Comparison of ENCODE assay signal across 1 cellular context in the genomic region with DNA sequence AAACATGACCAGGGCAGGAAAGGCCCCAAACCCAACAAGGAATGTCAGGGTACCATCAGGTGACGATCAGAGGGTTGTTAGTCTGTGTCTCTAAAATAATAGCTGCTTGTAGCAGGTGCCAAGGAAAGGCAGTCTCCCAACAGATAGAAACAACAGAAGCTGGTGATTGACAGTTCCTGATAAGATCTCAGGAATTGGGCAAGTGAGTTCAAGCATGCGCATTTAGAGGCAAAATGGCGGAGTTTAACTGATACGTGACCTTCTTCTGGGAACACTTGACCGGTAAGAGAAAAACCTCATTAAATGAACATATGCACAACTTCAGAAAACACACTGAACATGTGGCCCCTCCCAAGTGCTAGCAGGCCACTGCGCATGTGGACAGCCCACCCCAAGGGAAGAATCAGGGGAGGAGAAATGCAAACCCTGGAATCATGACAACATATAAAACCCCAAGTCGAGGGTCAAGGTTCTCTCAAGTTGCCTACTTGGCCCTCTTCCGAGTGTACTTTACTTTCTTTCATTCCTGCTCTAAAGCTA.
TF ChIP-seq lines count a peak whose summit lies in the region.

No MANE protein-coding gene starts in this region.

TF ChIP-seq in K562, 482 proteins besides CTCF, POLR2A, EP300 and RAD21 (continued from another document and continues in another):
- TF ChIP-seq, protein P1, sequence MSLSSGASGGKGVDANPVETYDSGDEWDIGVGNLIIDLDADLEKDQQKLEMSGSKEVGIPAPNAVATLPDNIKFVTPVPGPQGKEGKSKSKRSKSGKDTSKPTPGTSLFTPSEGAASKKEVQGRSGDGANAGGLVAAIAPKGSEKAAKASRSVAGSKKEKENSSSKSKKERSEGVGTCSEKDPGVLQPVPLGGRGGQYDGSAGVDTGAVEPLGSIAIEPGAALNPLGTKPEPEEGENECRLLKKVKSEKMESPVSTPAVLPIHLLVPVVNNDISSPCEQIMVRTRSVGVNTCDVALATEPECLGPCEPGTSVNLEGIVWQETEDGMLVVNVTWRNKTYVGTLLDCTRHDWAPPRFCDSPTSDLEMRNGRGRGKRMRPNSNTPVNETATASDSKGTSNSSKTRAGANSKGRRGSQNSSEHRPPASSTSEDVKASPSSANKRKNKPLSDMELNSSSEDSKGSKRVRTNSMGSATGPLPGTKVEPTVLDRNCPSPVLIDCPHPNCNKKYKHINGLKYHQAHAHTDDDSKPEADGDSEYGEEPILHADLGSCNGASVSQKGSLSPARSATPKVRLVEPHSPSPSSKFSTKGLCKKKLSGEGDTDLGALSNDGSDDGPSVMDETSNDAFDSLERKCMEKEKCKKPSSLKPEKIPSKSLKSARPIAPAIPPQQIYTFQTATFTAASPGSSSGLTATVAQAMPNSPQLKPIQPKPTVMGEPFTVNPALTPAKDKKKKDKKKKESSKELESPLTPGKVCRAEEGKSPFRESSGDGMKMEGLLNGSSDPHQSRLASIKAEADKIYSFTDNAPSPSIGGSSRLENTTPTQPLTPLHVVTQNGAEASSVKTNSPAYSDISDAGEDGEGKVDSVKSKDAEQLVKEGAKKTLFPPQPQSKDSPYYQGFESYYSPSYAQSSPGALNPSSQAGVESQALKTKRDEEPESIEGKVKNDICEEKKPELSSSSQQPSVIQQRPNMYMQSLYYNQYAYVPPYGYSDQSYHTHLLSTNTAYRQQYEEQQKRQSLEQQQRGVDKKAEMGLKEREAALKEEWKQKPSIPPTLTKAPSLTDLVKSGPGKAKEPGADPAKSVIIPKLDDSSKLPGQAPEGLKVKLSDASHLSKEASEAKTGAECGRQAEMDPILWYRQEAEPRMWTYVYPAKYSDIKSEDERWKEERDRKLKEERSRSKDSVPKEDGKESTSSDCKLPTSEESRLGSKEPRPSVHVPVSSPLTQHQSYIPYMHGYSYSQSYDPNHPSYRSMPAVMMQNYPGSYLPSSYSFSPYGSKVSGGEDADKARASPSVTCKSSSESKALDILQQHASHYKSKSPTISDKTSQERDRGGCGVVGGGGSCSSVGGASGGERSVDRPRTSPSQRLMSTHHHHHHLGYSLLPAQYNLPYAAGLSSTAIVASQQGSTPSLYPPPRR (CRISPR knock-in tag; IDR thresholded peaks at IDR 0.05; ENCODE audit: borderline replicate concordance), result no peak
- no peak for TF ChIP-seq KHSRP (IDR thresholded peaks at IDR 0.05)
- no peak for TF ChIP-seq SAFB (IDR thresholded peaks at IDR 0.05; ENCODE audit: borderline replicate concordance, low read depth, low read length)
- no peak for TF ChIP-seq PTRF (tag; IDR thresholded peaks at IDR 0.05)
- TF ChIP-seq JUND (IDR thresholded peaks at IDR 0.05; ENCODE audit: borderline replicate concordance, low read depth, low read length), result no peak
- no peak for TF ChIP-seq JUND (tag; IDR thresholded peaks at IDR 0.05; ENCODE audit: borderline replicate concordance, low read depth, low read length)
- TF ChIP-seq BCL6 (CRISPR knock-in tag; IDR thresholded peaks at IDR 0.05), result no peak
- TF ChIP-seq MED1 (CRISPR knock-in tag; IDR thresholded peaks at IDR 0.05; ENCODE audit: borderline replicate concordance), result no peak
- TF ChIP-seq SOX6 (IDR thresholded peaks at IDR 0.05), result 0 out of 2 replicates have a peak, but pooled peaks have one; percentile 39
- TF ChIP-seq, protein P2, sequence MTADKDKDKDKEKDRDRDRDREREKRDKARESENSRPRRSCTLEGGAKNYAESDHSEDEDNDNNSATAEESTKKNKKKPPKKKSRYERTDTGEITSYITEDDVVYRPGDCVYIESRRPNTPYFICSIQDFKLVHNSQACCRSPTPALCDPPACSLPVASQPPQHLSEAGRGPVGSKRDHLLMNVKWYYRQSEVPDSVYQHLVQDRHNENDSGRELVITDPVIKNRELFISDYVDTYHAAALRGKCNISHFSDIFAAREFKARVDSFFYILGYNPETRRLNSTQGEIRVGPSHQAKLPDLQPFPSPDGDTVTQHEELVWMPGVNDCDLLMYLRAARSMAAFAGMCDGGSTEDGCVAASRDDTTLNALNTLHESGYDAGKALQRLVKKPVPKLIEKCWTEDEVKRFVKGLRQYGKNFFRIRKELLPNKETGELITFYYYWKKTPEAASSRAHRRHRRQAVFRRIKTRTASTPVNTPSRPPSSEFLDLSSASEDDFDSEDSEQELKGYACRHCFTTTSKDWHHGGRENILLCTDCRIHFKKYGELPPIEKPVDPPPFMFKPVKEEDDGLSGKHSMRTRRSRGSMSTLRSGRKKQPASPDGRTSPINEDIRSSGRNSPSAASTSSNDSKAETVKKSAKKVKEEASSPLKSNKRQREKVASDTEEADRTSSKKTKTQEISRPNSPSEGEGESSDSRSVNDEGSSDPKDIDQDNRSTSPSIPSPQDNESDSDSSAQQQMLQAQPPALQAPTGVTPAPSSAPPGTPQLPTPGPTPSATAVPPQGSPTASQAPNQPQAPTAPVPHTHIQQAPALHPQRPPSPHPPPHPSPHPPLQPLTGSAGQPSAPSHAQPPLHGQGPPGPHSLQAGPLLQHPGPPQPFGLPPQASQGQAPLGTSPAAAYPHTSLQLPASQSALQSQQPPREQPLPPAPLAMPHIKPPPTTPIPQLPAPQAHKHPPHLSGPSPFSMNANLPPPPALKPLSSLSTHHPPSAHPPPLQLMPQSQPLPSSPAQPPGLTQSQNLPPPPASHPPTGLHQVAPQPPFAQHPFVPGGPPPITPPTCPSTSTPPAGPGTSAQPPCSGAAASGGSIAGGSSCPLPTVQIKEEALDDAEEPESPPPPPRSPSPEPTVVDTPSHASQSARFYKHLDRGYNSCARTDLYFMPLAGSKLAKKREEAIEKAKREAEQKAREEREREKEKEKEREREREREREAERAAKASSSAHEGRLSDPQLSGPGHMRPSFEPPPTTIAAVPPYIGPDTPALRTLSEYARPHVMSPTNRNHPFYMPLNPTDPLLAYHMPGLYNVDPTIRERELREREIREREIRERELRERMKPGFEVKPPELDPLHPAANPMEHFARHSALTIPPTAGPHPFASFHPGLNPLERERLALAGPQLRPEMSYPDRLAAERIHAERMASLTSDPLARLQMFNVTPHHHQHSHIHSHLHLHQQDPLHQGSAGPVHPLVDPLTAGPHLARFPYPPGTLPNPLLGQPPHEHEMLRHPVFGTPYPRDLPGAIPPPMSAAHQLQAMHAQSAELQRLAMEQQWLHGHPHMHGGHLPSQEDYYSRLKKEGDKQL (CRISPR knock-in tag; IDR thresholded peaks at IDR 0.05; ENCODE audit: borderline replicate concordance), result no peak
- no peak for TF ChIP-seq NFE2L1 (tag; IDR thresholded peaks at IDR 0.05; ENCODE audit: borderline replicate concordance, low read depth)
- no peak for TF ChIP-seq RBM15 (IDR thresholded peaks at IDR 0.05; ENCODE audit: insufficient read depth, low read length)
- TF ChIP-seq HNRNPUL1 (IDR thresholded peaks at IDR 0.05; ENCODE audit: low read length), result no peak
- TF ChIP-seq ZNF224 (CRISPR knock-in tag; IDR thresholded peaks at IDR 0.05), result no peak
- TF ChIP-seq, protein P3, sequence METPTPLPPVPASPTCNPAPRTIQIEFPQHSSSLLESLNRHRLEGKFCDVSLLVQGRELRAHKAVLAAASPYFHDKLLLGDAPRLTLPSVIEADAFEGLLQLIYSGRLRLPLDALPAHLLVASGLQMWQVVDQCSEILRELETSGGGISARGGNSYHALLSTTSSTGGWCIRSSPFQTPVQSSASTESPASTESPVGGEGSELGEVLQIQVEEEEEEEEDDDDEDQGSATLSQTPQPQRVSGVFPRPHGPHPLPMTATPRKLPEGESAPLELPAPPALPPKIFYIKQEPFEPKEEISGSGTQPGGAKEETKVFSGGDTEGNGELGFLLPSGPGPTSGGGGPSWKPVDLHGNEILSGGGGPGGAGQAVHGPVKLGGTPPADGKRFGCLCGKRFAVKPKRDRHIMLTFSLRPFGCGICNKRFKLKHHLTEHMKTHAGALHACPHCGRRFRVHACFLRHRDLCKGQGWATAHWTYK (CRISPR knock-in tag; IDR thresholded peaks at IDR 0.05), result no peak
- TF ChIP-seq HDAC2 (IDR thresholded peaks at IDR 0.05), result no peak
- no peak for TF ChIP-seq ZNF436 (CRISPR knock-in tag; IDR thresholded peaks at IDR 0.05)
- peak; percentile 20 to 42; a peak in 1 of 4 replicates for TF ChIP-seq FOXK2 (conservative IDR thresholded peaks at IDR 0.05 in 1 of 2, IDR thresholded peaks at IDR 0.05 in 1 of 2; ENCODE audit: low read depth in 2 of 2)
- TF ChIP-seq ZNF507 (tag; conservative IDR thresholded peaks at IDR 0.05), result no peak
- no peak for TF ChIP-seq NUFIP1 (IDR thresholded peaks at IDR 0.05; ENCODE audit: partially characterized antibody)
- TF ChIP-seq FOXJ2 (tag; IDR thresholded peaks at IDR 0.05), result peak; percentile 36; the same call in 1 of the 2 replicates
- no peak for TF ChIP-seq BRCA1 (IDR thresholded peaks at IDR 0.05)
- no peak for TF ChIP-seq BRCA1 (CRISPR knock-in tag; IDR thresholded peaks at IDR 0.05)
- no peak for TF ChIP-seq CCNT2 (IDR thresholded peaks at IDR 0.05; ENCODE audit: borderline replicate concordance, extremely low read depth, insufficient read length, low read depth, low read length)
- TF ChIP-seq SRSF3 (IDR thresholded peaks at IDR 0.05; ENCODE audit: insufficient read depth, low read length), result no peak
- TF ChIP-seq SMARCC2 (IDR thresholded peaks at IDR 0.05; ENCODE audit: low read depth), result no peak
- no peak for TF ChIP-seq TGIF2 (CRISPR knock-in tag; IDR thresholded peaks at IDR 0.05)
- TF ChIP-seq SRSF7 (optimal IDR thresholded peaks at IDR 0.05; ENCODE audit: low read depth, low read length), result no peak
- TF ChIP-seq CEBPB (tag; IDR thresholded peaks at IDR 0.05), result peak; percentile 52; the same call in 1 of the 2 replicates
- TF ChIP-seq, protein P4, sequence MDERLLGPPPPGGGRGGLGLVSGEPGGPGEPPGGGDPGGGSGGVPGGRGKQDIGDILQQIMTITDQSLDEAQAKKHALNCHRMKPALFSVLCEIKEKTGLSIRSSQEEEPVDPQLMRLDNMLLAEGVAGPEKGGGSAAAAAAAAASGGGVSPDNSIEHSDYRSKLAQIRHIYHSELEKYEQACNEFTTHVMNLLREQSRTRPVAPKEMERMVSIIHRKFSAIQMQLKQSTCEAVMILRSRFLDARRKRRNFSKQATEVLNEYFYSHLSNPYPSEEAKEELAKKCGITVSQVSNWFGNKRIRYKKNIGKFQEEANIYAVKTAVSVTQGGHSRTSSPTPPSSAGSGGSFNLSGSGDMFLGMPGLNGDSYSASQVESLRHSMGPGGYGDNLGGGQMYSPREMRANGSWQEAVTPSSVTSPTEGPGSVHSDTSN (CRISPR knock-in tag; IDR thresholded peaks at IDR 0.05; ENCODE audit: low read depth), result peak; percentile 53
- TF ChIP-seq, protein P4 (tag; conservative IDR thresholded peaks at IDR 0.05; ENCODE audit: low read depth), result peak; percentile 93
- no peak for TF ChIP-seq ZNF408 (CRISPR knock-in tag; IDR thresholded peaks at IDR 0.05; ENCODE audit: low read depth)
- no peak for TF ChIP-seq SIRT6 (IDR thresholded peaks at IDR 0.05; ENCODE audit: low read depth, low read length)
- TF ChIP-seq, protein P5, sequence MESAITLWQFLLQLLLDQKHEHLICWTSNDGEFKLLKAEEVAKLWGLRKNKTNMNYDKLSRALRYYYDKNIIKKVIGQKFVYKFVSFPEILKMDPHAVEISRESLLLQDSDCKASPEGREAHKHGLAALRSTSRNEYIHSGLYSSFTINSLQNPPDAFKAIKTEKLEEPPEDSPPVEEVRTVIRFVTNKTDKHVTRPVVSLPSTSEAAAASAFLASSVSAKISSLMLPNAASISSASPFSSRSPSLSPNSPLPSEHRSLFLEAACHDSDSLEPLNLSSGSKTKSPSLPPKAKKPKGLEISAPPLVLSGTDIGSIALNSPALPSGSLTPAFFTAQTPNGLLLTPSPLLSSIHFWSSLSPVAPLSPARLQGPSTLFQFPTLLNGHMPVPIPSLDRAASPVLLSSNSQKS (CRISPR knock-in tag; IDR thresholded peaks at IDR 0.05), result no peak
- TF ChIP-seq ZBTB7A (IDR thresholded peaks at IDR 0.05; ENCODE audit: borderline replicate concordance, control insufficient read depth, low read depth, low read length), result no peak
- no peak for TF ChIP-seq RBM17 (IDR thresholded peaks at IDR 0.05; ENCODE audit: borderline replicate concordance, low read depth, low read length)
- no peak for TF ChIP-seq DIDO1 (tag; IDR thresholded peaks at IDR 0.05; ENCODE audit: low read depth)
- no peak for TF ChIP-seq PHB2 (IDR thresholded peaks at IDR 0.05; ENCODE audit: low read depth)
- TF ChIP-seq RB1 (IDR thresholded peaks at IDR 0.05; ENCODE audit: low read depth), result no peak
- TF ChIP-seq ESRRB (CRISPR knock-in tag; IDR thresholded peaks at IDR 0.05; ENCODE audit: borderline replicate concordance), result no peak
- TF ChIP-seq, protein P6, sequence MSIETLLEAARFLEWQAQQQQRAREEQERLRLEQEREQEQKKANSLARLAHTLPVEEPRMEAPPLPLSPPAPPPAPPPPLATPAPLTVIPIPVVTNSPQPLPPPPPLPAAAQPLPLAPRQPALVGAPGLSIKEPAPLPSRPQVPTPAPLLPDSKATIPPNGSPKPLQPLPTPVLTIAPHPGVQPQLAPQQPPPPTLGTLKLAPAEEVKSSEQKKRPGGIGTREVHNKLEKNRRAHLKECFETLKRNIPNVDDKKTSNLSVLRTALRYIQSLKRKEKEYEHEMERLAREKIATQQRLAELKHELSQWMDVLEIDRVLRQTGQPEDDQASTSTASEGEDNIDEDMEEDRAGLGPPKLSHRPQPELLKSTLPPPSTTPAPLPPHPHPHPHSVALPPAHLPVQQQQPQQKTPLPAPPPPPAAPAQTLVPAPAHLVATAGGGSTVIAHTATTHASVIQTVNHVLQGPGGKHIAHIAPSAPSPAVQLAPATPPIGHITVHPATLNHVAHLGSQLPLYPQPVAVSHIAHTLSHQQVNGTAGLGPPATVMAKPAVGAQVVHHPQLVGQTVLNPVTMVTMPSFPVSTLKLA (conservative IDR thresholded peaks at IDR 0.05), result 0 out of 4 replicates have a peak, but pooled peaks of 1 of the 2 experiments have one; percentile 18
- TF ChIP-seq TAF9B (IDR thresholded peaks at IDR 0.05; ENCODE audit: partially characterized antibody), result no peak
- TF ChIP-seq, protein P7, sequence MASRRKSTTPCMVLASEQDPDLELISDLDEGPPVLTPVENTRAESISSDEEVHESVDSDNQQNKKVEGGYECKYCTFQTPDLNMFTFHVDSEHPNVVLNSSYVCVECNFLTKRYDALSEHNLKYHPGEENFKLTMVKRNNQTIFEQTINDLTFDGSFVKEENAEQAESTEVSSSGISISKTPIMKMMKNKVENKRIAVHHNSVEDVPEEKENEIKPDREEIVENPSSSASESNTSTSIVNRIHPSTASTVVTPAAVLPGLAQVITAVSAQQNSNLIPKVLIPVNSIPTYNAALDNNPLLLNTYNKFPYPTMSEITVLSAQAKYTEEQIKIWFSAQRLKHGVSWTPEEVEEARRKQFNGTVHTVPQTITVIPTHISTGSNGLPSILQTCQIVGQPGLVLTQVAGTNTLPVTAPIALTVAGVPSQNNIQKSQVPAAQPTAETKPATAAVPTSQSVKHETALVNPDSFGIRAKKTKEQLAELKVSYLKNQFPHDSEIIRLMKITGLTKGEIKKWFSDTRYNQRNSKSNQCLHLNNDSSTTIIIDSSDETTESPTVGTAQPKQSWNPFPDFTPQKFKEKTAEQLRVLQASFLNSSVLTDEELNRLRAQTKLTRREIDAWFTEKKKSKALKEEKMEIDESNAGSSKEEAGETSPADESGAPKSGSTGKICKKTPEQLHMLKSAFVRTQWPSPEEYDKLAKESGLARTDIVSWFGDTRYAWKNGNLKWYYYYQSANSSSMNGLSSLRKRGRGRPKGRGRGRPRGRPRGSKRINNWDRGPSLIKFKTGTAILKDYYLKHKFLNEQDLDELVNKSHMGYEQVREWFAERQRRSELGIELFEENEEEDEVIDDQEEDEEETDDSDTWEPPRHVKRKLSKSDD (conservative IDR thresholded peaks at IDR 0.05; ENCODE audit: low read length), result no peak
